Comparison of ENCODE assay signal across 1 cellular context in genomic region chr15:90869601-90870353, GRCh38.
A peak's percentile ranks its signal among the peaks of the same experiment; 100 is the strongest.
TF ChIP-seq lines count a peak whose summit lies in the region.

No MANE protein-coding gene starts in this region.

TF ChIP-seq in K562, 482 proteins besides CTCF, POLR2A, EP300 and RAD21 (continued from another document and continues in another):
- TF ChIP-seq TRIM25 (IDR thresholded peaks at IDR 0.05; ENCODE audit: borderline replicate concordance) (no peak), ZBTB40 (IDR thresholded peaks at IDR 0.05) (peak; percentile 39; the same call in 1 of the 2 replicates), ZBTB40 (CRISPR knock-in tag; IDR thresholded peaks at IDR 0.05) (no peak), ID3 (CRISPR knock-in tag; IDR thresholded peaks at IDR 0.05) (no peak), ID3 (tag; IDR thresholded peaks at IDR 0.05) (peak; percentile 64; the same call in 1 of the 2 replicates), RBBP5 (IDR thresholded peaks at IDR 0.05; ENCODE audit: borderline replicate concordance, insufficient read depth, low read length, poor library complexity, severe bottlenecking) (peak; percentile 14), ZNF23 (CRISPR knock-in tag; IDR thresholded peaks at IDR 0.05) (no peak), EZH2 (IDR thresholded peaks at IDR 0.05; ENCODE audit: borderline replicate concordance, low read depth, low read length) (no peak), HDAC6 (IDR thresholded peaks at IDR 0.05; ENCODE audit: low read depth, low read length) (no peak), TCFL5 (CRISPR knock-in tag; conservative IDR thresholded peaks at IDR 0.05) (0 out of 2 replicates have a peak, but pooled peaks have one; percentile 5), ZNF239 (CRISPR knock-in tag; IDR thresholded peaks at IDR 0.05) (no peak), PPARD (CRISPR knock-in tag; IDR thresholded peaks at IDR 0.05) (no peak), ESRRA (IDR thresholded peaks at IDR 0.05; ENCODE audit: borderline replicate concordance, low read depth) (peak; percentile 92), PURB (CRISPR knock-in tag; IDR thresholded peaks at IDR 0.05; ENCODE audit: low read depth) (no peak), MTA3 (IDR thresholded peaks at IDR 0.05; ENCODE audit: borderline replicate concordance) (peak; percentile 59), ZNF277 (CRISPR knock-in tag; IDR thresholded peaks at IDR 0.05; ENCODE audit: borderline replicate concordance) (no peak), ARID3B (CRISPR knock-in tag; IDR thresholded peaks at IDR 0.05; ENCODE audit: borderline replicate concordance) (no peak), GMEB1 (CRISPR knock-in tag; IDR thresholded peaks at IDR 0.05) (no peak; the same call in 1 of the 2 replicates), ZNF311 (CRISPR knock-in tag; IDR thresholded peaks at IDR 0.05) (peak; percentile 42; the same call in 1 of the 2 replicates), CEBPB (tag; IDR thresholded peaks at IDR 0.05) (no peak), TBP (optimal IDR thresholded peaks at IDR 0.05; ENCODE audit: low read depth, low read length) (peak; percentile 79), RBM39 (optimal IDR thresholded peaks at IDR 0.05; ENCODE audit: low read depth, low read length) (no peak), NUFIP1 (IDR thresholded peaks at IDR 0.05; ENCODE audit: partially characterized antibody) (no peak), GTF2F1 (IDR thresholded peaks at IDR 0.05; ENCODE audit: low read depth, low read length) (peak; percentile 73; the same call in 1 of the 2 replicates), BRD9 (IDR thresholded peaks at IDR 0.05; ENCODE audit: low read depth, partially characterized antibody) (peak; percentile 52), NR2F6 (CRISPR knock-in tag; IDR thresholded peaks at IDR 0.05) (no peak), CHAMP1 (IDR thresholded peaks at IDR 0.05) (no peak), RBFOX2 (IDR thresholded peaks at IDR 0.05; ENCODE audit: low read depth, low read length) (peak; percentile 61), ARHGAP35 (IDR thresholded peaks at IDR 0.05; ENCODE audit: partially characterized antibody) (no peak), NONO (IDR thresholded peaks at IDR 0.05; ENCODE audit: low read depth in 2 of 2, low read length in 1 of 2) (0 out of 4 replicates have a peak, but pooled peaks of 1 of the 2 experiments have one; percentile 33)
- TF ChIP-seq, protein P1, sequence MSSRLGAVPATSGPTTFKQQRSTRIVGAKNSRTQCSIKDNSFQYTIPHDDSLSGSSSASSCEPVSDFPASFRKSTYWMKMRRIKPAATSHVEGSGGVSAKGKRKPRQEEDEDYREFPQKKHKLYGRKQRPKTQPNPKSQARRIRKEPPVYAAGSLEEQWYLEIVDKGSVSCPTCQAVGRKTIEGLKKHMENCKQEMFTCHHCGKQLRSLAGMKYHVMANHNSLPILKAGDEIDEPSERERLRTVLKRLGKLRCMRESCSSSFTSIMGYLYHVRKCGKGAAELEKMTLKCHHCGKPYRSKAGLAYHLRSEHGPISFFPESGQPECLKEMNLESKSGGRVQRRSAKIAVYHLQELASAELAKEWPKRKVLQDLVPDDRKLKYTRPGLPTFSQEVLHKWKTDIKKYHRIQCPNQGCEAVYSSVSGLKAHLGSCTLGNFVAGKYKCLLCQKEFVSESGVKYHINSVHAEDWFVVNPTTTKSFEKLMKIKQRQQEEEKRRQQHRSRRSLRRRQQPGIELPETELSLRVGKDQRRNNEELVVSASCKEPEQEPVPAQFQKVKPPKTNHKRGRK (tag; IDR thresholded peaks at IDR 0.05) = no peak
- TF ChIP-seq, protein P2, sequence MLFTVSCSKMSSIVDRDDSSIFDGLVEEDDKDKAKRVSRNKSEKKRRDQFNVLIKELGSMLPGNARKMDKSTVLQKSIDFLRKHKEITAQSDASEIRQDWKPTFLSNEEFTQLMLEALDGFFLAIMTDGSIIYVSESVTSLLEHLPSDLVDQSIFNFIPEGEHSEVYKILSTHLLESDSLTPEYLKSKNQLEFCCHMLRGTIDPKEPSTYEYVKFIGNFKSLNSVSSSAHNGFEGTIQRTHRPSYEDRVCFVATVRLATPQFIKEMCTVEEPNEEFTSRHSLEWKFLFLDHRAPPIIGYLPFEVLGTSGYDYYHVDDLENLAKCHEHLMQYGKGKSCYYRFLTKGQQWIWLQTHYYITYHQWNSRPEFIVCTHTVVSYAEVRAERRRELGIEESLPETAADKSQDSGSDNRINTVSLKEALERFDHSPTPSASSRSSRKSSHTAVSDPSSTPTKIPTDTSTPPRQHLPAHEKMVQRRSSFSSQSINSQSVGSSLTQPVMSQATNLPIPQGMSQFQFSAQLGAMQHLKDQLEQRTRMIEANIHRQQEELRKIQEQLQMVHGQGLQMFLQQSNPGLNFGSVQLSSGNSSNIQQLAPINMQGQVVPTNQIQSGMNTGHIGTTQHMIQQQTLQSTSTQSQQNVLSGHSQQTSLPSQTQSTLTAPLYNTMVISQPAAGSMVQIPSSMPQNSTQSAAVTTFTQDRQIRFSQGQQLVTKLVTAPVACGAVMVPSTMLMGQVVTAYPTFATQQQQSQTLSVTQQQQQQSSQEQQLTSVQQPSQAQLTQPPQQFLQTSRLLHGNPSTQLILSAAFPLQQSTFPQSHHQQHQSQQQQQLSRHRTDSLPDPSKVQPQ (CRISPR knock-in tag; IDR thresholded peaks at IDR 0.05; ENCODE audit: borderline replicate concordance) = 0 out of 2 replicates have a peak, but pooled peaks have one; percentile 41
